In the genomic region with DNA sequence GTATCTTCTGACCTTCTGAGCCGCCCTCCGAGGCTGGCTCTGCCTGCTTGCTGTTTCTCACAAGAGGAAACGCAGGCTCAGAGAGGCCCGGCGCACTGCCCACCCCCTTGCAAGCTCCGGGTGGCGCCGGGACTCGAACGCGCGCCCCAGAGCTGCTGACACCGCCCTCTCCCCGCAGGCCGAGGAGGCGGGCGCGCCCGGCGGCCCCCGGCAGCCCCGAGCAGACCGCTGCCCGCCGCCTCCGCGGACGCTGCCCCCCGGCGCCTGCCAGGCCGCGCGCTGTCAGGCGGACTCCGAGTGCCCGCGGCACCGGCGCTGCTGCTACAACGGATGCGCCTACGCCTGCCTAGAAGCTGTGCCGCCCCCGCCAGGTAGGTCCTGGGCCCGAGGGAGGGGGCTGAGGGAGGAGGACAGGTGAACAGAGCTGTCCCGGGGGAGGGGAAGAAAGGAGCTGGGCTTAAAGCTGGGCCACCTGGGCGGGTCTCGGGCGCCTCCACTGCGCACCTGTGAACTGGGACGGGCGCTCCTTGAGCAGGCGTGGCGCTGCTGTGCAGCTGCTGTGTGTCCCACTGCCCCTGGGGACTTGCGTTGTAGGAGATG, we compare ENCODE assay signal across 11 cellular contexts. TPM values are rescaled to one million over a fixed set of nuclear protein-coding genes. Genes with fewer than 3 reads are reported as not detected.
DNase-seq lines count a peak whose midpoint lies in the region; ATAC-seq and FAIRE-seq lines count a peak whose summit lies in the region.
"Had no signal": no experiment of that assay in that cellular context is flagged by ENCODE, and none has a peak within 500 bp of the region (broad histone marks: within the 10 kb centered on the region; RNA-seq: fewer than 3 reads in every experiment).

No MANE protein-coding gene starts in this region.

- H3K4me1 Mint-ChIP-seq in natural killer cell treated with Interleukin-12 subunit alpha and Interleukin-12 subunit beta and Interleukin-15 and Interleukin-18, amount 100 ng/mL, for 72 hours (ENCODE audit: low read depth in 2 of 2), result no peaks in the 10 kb centered on the region
- H3K4me1 Mint-ChIP-seq: central memory CD8-positive, alpha-beta T cell had no signal

- FAIRE-seq in small intestine (lab: Jason Lieb, UNC), result no peak

- H3K9me3 ChIP-seq in HUES6 (ENCODE audit: control insufficient read depth, insufficient read depth, low read depth, low read length) (peaks cover 3% of the 10 kb centered on the region), small intestine (ENCODE audit: control insufficient read depth, low read depth) (peaks cover 1% of the 10 kb centered on the region)

- H3K36me3 Mint-ChIP-seq in natural killer cell treated with Interleukin-12 subunit alpha and Interleukin-12 subunit beta and Interleukin-15 and Interleukin-18, amount 100 ng/mL, for 72 hours, result no peaks in the 10 kb centered on the region

- H3K27me3 ChIP-seq in HUES6 (ENCODE audit: control insufficient read depth, insufficient read depth, low read length) (peaks cover 28% of the 10 kb centered on the region), small intestine (ENCODE audit: control insufficient read depth in 2 of 2, insufficient read depth in 2 of 2, low read length in 2 of 2) (no peaks in the 10 kb centered on the region)

- H3K4me3 Mint-ChIP-seq in natural killer cell treated with Interleukin-12 subunit alpha and Interleukin-12 subunit beta and Interleukin-15 and Interleukin-18, amount 100 ng/mL, for 72 hours, result no peak overlapping the region
- H3K4me3 Mint-ChIP-seq: central memory CD8-positive, alpha-beta T cell had no signal

- H3K27me3 Mint-ChIP-seq in natural killer cell treated with Interleukin-12 subunit alpha and Interleukin-12 subunit beta and Interleukin-15 and Interleukin-18, amount 100 ng/mL, for 72 hours, result peaks cover 18 to 23% of the 10 kb centered on the region in 2 donors

- ATAC-seq in natural killer cell treated with Interleukin-12 subunit alpha and Interleukin-12 subunit beta and Interleukin-15 and Interleukin-18, amount 100 ng/mL, for 72 hours, result no peak

- DNase-seq in NCI-H748 (lab: John Stamatoyannopoulos, UW; ENCODE audit: unreplicated experiment), result peak; percentile 81
- DNase-seq in small intestine, result peak; percentile 84
- no peak for DNase-seq in SIG-M5 (lab: John Stamatoyannopoulos, UW)
- no peak for DNase-seq in natural killer cell treated with Interleukin-12 subunit alpha and Interleukin-12 subunit beta and Interleukin-15 and Interleukin-18, amount 100 ng/mL, for 72 hours (ENCODE audit: low spot score)
- DNase-seq in DMS114 treated with DMSO at 0.1 percent for 48 hours (lab: John Stamatoyannopoulos, UW; ENCODE audit: unreplicated experiment), result no peak
- DNase-seq: activated CD4-positive, alpha-beta T cell treated with anti-CD3 and anti-CD28 coated beads, Interleukin-2, amount 50 U/mL, for 1 hour; foreskin melanocyte had no signal

- H3K4me1 ChIP-seq in HUES6 (ENCODE audit: control insufficient read depth, insufficient read depth, low read length), result 0 out of 2 replicates have a peak, but pooled peaks cover 3% of the 10 kb centered on the region
- no peaks in the 10 kb centered on the region for H3K4me1 ChIP-seq in small intestine (ENCODE audit: control insufficient read depth in 2 of 2, insufficient read depth in 1 of 2, low read depth in 1 of 2, low read length in 1 of 2)

- 4 to 15% (median 10%) methylated on average over 42 to 55 of the region's 55 CpGs for WGBS in small intestine, 3 donors

- H3K27ac ChIP-seq in HUES6 (ENCODE audit: low read depth, low read length), result no peak overlapping the region
- no peak overlapping the region for H3K27ac ChIP-seq in small intestine (ENCODE audit: low read depth in 1 of 2, low read length in 1 of 2)

- H3K27ac Mint-ChIP-seq in natural killer cell treated with Interleukin-12 subunit alpha and Interleukin-12 subunit beta and Interleukin-15 and Interleukin-18, amount 100 ng/mL, for 72 hours, result no peak overlapping the region

- H3K9me3 Mint-ChIP-seq in natural killer cell treated with Interleukin-12 subunit alpha and Interleukin-12 subunit beta and Interleukin-15 and Interleukin-18, amount 100 ng/mL, for 72 hours, result no peaks in the 10 kb centered on the region
- H3K9me3 Mint-ChIP-seq: central memory CD8-positive, alpha-beta T cell had no signal

- peak overlapping the region; percentile 50 for H3K4me3 ChIP-seq in HUES6 (ENCODE audit: low read depth, low read length)
- peak overlapping the region; percentile 18 for H3K4me3 ChIP-seq in iPS-11a (ENCODE audit: low read depth, low read length)
- peak overlapping the region in 1 of 2 donors; percentile 52 for H3K4me3 ChIP-seq in small intestine (ENCODE audit: low read depth in 1 of 2, low read length in 2 of 2)

- H3K9ac ChIP-seq in HUES6 (ENCODE audit: low read length), result no peak overlapping the region

- H3K36me3 ChIP-seq in HUES6 (ENCODE audit: control insufficient read depth, insufficient read depth, low read length) (no peaks in the 10 kb centered on the region), small intestine (ENCODE audit: control insufficient read depth in 2 of 2, insufficient read depth in 2 of 2, low read length in 2 of 2) (no peaks in the 10 kb centered on the region)

RNA-seq across cellular contexts. Expression of a gene that starts 18.2 kb away (rescaled TPM):
- polyA plus RNA-seq in small intestine, result 1 to 10 TPM; 1.6 to 4.4 (median 3.2) TPM
- total RNA-seq in natural killer cell treated with Interleukin-12 subunit alpha and Interleukin-12 subunit beta and Interleukin-15 and Interleukin-18, amount 100 ng/mL, for 72 hours, result not detected

RNA-seq across cellular contexts. Expression of a gene that starts 55.5 kb away (rescaled TPM):
- polyA plus RNA-seq in small intestine, result 10 to 100 TPM in 1 of 3 donors, 1 to 10 TPM in 2; 4.0 to 45.7 (median 5.1) TPM
- not detected for total RNA-seq in natural killer cell treated with Interleukin-12 subunit alpha and Interleukin-12 subunit beta and Interleukin-15 and Interleukin-18, amount 100 ng/mL, for 72 hours
- total RNA-seq: myocyte had no signal

Comparison
In these comparisons a context has a peak if more than half of its experiments do, and no peak if none do; other contexts are left out.
1. DNase-seq: peak in NCI-H748 (single experiment) and small intestine (single experiment); none in SIG-M5 (single experiment), natural killer cell treated with Interleukin-12 subunit alpha and Interleukin-12 subunit beta and Interleukin-15 and Interleukin-18, amount 100 ng/mL, for 72 hours (single experiment) and DMS114 treated with DMSO at 0.1 percent for 48 hours (single experiment).